23 cellular contexts compared by ENCODE assay signal in genomic region chr2:160201849-160202539, GRCh38. TPM values are rescaled to one million over a fixed set of nuclear protein-coding genes. Genes with fewer than 3 reads are reported as not detected.
DNase-seq lines count a peak whose midpoint lies in the region; ATAC-seq, FAIRE-seq and TF ChIP-seq lines count a peak whose summit lies in the region.
"Had no signal": no experiment of that assay in that cellular context is flagged by ENCODE, and none has a peak within 500 bp of the region (broad histone marks: within the 10 kb centered on the region; RNA-seq: fewer than 3 reads in every experiment).

No MANE protein-coding gene starts in this region.

- no peak overlapping the region for H4K12ac ChIP-seq in trophoblast cell (ENCODE audit: low read depth, low read length)

- in situ Hi-C loops in GM12878 (cut with MboI): no loop called here
- in situ Hi-C loops in HAP-1 (cut with MboI; ENCODE audit: low sequenced_read_pairs): no loop called here

- H3K4me3 ChIP-seq in GM12878 (no peak overlapping the region), trophoblast cell (ENCODE audit: low read depth, low read length) (no peak overlapping the region), HAP-1 (no peak overlapping the region)
- H3K4me3 ChIP-seq: Peyer's patch, spleen had no signal

- TF ChIP-seq RAD21 in GM12878 (IDR thresholded peaks at IDR 0.05; ENCODE audit: insufficient read depth, low read depth, low read length): no peak

- no peak for TF ChIP-seq CTCF in GM12878 (IDR thresholded peaks at IDR 0.05 in 2 of 3, conservative IDR thresholded peaks at IDR 0.05 in 1 of 3; ENCODE audit: control insufficient read depth in 2 of 3, extremely low read depth in 1 of 3, insufficient read depth in 1 of 3, low read depth in 3 of 3, low read length in 3 of 3)

- H3K9ac ChIP-seq in GM12878 (ENCODE audit: control insufficient read depth, insufficient read depth, low read length): no peak overlapping the region
- no peak overlapping the region for H3K9ac ChIP-seq in trophoblast cell (ENCODE audit: low read length)
- H3K9ac ChIP-seq: SK-N-SH had no signal

- H3K18ac ChIP-seq in trophoblast cell (ENCODE audit: low read length): no peak overlapping the region

- no peak for TF ChIP-seq EP300 in GM12878 (IDR thresholded peaks at IDR 0.05; ENCODE audit: borderline replicate concordance in 1 of 2, control insufficient read depth in 1 of 2, low read depth in 2 of 2, low read length in 2 of 2)

- H2BK12ac ChIP-seq in trophoblast cell (ENCODE audit: low read length): peak overlapping the region; percentile 93

- no peak for TF ChIP-seq POLR2A in GM12878 (IDR thresholded peaks at IDR 0.05; ENCODE audit: low read depth, low read length)

- peaks cover 2% of the 10 kb centered on the region; the same call in 2 of the 3 replicates for H3K9me3 ChIP-seq in GM12878 (replicated peaks; ENCODE audit: control insufficient read depth, insufficient read depth, low read length)
- H3K9me3 ChIP-seq in trophoblast cell (ENCODE audit: insufficient read depth, low read depth, low read length): no peaks in the 10 kb centered on the region
- 0 out of 2 replicates have a peak, but pooled peaks cover 3% of the 10 kb centered on the region for H3K9me3 ChIP-seq in HAP-1
- H3K9me3 ChIP-seq: Peyer's patch, SK-N-SH, spleen had no signal

- no peak overlapping the region for H3K14ac ChIP-seq in trophoblast cell (ENCODE audit: low read length)

- SMC1A ChIA-PET in GM12878 (lab: Charles Lee; ENCODE audit: uncharacterized antibody, unreplicated experiment): interaction anchor here (1.8 kb wide), 1 partner anchor 92 kb away, joined by 6 read pairs; no protein-coding TSS in a partner anchor

- peak overlapping the region; percentile 79 for H4K91ac ChIP-seq in trophoblast cell (ENCODE audit: low read depth, low read length)

- POLR2A ChIA-PET in GM12878 (lab: Charles Lee): no interaction called here

- H3K79me1 ChIP-seq in trophoblast cell (ENCODE audit: low read length): peaks cover 34% of the 10 kb centered on the region

- H3K23ac ChIP-seq in trophoblast cell (ENCODE audit: low read length): no peak overlapping the region

- H4K8ac ChIP-seq in trophoblast cell (ENCODE audit: low read depth, low read length): no peak overlapping the region

- peak; percentile 56 for FAIRE-seq in GM12878 (lab: Jason Lieb, UNC)
- FAIRE-seq: frontal cortex had no signal

- H3K4me2 ChIP-seq in GM12878 (ENCODE audit: control insufficient read depth, insufficient read depth): no peak overlapping the region
- no peak overlapping the region for H3K4me2 ChIP-seq in trophoblast cell (ENCODE audit: low read length)
- H3K4me2 ChIP-seq: SK-N-SH had no signal

- CTCF ChIA-PET in GM12878 (lab: Yijun Ruan, JAX): no interaction called here

- H3K79me2 ChIP-seq in GM12878 (ENCODE audit: control insufficient read depth, insufficient read depth, low read length): no peaks in the 10 kb centered on the region
- peaks cover 7% of the 10 kb centered on the region for H3K79me2 ChIP-seq in trophoblast cell (ENCODE audit: control insufficient read depth, insufficient read depth, low read length, poor library complexity)

- H3K4me1 ChIP-seq in GM12878 (ENCODE audit: control insufficient read depth, insufficient read depth, low read length) (no peaks in the 10 kb centered on the region), trophoblast cell (ENCODE audit: control insufficient read depth in 1 of 2, insufficient read depth in 2 of 2, low read length in 2 of 2) (peaks cover 22 to 30% of the 10 kb centered on the region in 2 experiments), HAP-1 (no peaks in the 10 kb centered on the region)

- H3K27ac ChIP-seq in GM12878 (ENCODE audit: control insufficient read depth, insufficient read depth) (no peak overlapping the region), trophoblast cell (ENCODE audit: low read depth, low read length) (peak overlapping the region; percentile 20)
- H3K27ac ChIP-seq: epithelial cell of prostate, Peyer's patch, spleen had no signal

- H3K36me3 ChIP-seq in GM12878 (ENCODE audit: control insufficient read depth in 2 of 2, insufficient read depth in 2 of 2, low read length in 1 of 2) (no peaks in the 10 kb centered on the region; a peak in 1 of 4 replicates), trophoblast cell (ENCODE audit: control insufficient read depth in 1 of 2, insufficient read depth in 2 of 2, low read length in 2 of 2) (peaks cover 1 to 5% of the 10 kb centered on the region in 2 experiments), HAP-1 (replicated peaks) (no peaks in the 10 kb centered on the region)
- H3K36me3 ChIP-seq: Peyer's patch, spleen had no signal

- ATAC-seq in GM18511 (IDR thresholded peaks at IDR 0.05; ENCODE audit: unreplicated experiment) (peak; percentile 64), HG02798 (IDR thresholded peaks at IDR 0.05; ENCODE audit: poor library complexity, unreplicated experiment) (peak; percentile 62), GM12878 (peak; percentile 77), HG03378 (IDR thresholded peaks at IDR 0.05; ENCODE audit: unreplicated experiment) (no peak)
- ATAC-seq: activated CD4-positive, CD25-positive, alpha-beta regulatory T cell treated with anti-CD3 and anti-CD28 coated beads, Interleukin-2, amount 50 U/mL, for 24 hours; left lobe of liver had no signal

- RAD21 ChIA-PET in GM12878 (lab: Charles Lee; ENCODE audit: unreplicated experiment): no interaction called here

- DNase-seq in GM12878 (ENCODE audit: low read depth, low spot score): no peak
- no peak for DNase-seq in trophoblast cell
- no peak for DNase-seq in HAP-1 (ENCODE audit: low spot score in 2 of 2)
- DNase-seq in HK-2 (ENCODE audit: unreplicated experiment): no peak
- DNase-seq in effector CD8-positive, alpha-beta T cell (lab: John Stamatoyannopoulos, UW): no peak
- DNase-seq: activated CD8-positive, alpha-beta memory T cell treated with anti-CD3 and anti-CD28 coated beads for 24 hours; AML-193; HCEC 1CT; NCI-H1417 treated with DMSO at 0.1 percent for 48 hours; NCI-H748 treated with DMSO at 0.1 percent for 48 hours; Peyer's patch; posterior cingulate gyrus; SK-N-SH; spleen; T1000 had no signal

- no peak overlapping the region for H3K4ac ChIP-seq in trophoblast cell (ENCODE audit: low read depth, low read length)

- H2BK5ac ChIP-seq in trophoblast cell (ENCODE audit: low read depth, low read length, poor library complexity): peak overlapping the region; percentile 10

- H2BK120ac ChIP-seq in trophoblast cell (ENCODE audit: insufficient read depth, low read length, poor library complexity): peak overlapping the region; percentile 23

- intact Hi-C loops in GM12878 (cut with micrococcal nuclease; ENCODE audit: unreplicated experiment): loop anchor here (10.0 kb wide), 1 partner anchor 307 kb away; no protein-coding TSS in a partner anchor

- no peaks in the 10 kb centered on the region for H3K27me3 ChIP-seq in GM12878 (replicated peaks in 1 of 2; ENCODE audit: control insufficient read depth in 2 of 2, insufficient read depth in 2 of 2, low read length in 1 of 2)
- no peaks in the 10 kb centered on the region for H3K27me3 ChIP-seq in trophoblast cell (ENCODE audit: insufficient read depth, low read length)
- no peaks in the 10 kb centered on the region for H3K27me3 ChIP-seq in HAP-1 (ENCODE audit: low read depth)
- H3K27me3 ChIP-seq: Peyer's patch, spleen had no signal

- no peak overlapping the region for H2AFZ ChIP-seq in GM12878 (ENCODE audit: control insufficient read depth, low read depth, low read length)
- no peak overlapping the region for H2AFZ ChIP-seq in trophoblast cell (ENCODE audit: insufficient read depth, low read length, poor library complexity)

- no TSS peak for BruUV-seq in GM12878 (replicated peaks; lab: Mats Ljungman, UMichigan)

- H2AK5ac ChIP-seq in trophoblast cell (ENCODE audit: low read length): no peak overlapping the region

- no peaks in the 10 kb centered on the region for H4K20me1 ChIP-seq in GM12878 (ENCODE audit: control insufficient read depth, insufficient read depth)

- 0% methylated on average over 2 of the region's 2 CpGs for WGBS in GM12878 (ENCODE audit: insufficient coverage, insufficient replicate concordance, low lambda C conversion rate, missing lambda C conversion rate)
- no CpG with 5 or more reads among the region's 2 CpGs for WGBS in trophoblast cell (ENCODE audit: extremely low coverage, insufficient coverage, insufficient read length)

TF ChIP-seq in GM12878, 131 proteins besides CTCF, POLR2A, EP300 and RAD21 (continues in another document):
- TF ChIP-seq ZNF384 (IDR thresholded peaks at IDR 0.05; ENCODE audit: borderline replicate concordance, low read depth, low read length): no peak
- no peak for TF ChIP-seq CHD1 (IDR thresholded peaks at IDR 0.05; ENCODE audit: low read depth, low read length)
- peak; percentile 87; the same call in 1 of the 2 replicates for TF ChIP-seq SPI1 (IDR thresholded peaks at IDR 0.05; ENCODE audit: borderline replicate concordance, insufficient read depth, low read depth, low read length)
- no peak for TF ChIP-seq ZZZ3 (IDR thresholded peaks at IDR 0.05; ENCODE audit: control insufficient read depth, insufficient read length, low read depth)
- TF ChIP-seq NFIC (IDR thresholded peaks at IDR 0.05; ENCODE audit: low read depth, low read length): no peak

RNA-seq across cellular contexts. Expression of gene ITGB6, which starts 1.9 kb away (rescaled TPM):
- not detected in 2 replicates for total RNA-seq in GM12878 (2013; cell fraction: nucleolus; rRNA removed)
- total RNA-seq in GM12878 (2014; rRNA removed) (not detected in 2 replicates), GM12878 (2014; rRNA removed; fragmentation: Illumina TruSeq; extraction: Trizol) (not detected in 2 replicates), GM12878 (2021) (not detected in 2 replicates)
- not detected for polyA plus RNA-seq in GM12878 (2011; ENCODE audit: low read depth)
- polyA plus RNA-seq in GM12878 (2011; rRNA removed) (0.04 and 0.10 TPM in 2 replicates), GM12878 (2014; fragmentation: Illumina TruSeq; extraction: Trizol) (not detected in 2 replicates), GM12878 (2014; fragmentation: Nextera tagmentation; extraction: Ambion mirVana) (not detected), GM12878 (2014; rRNA removed) (not detected in 2 replicates), GM12878 (2016; fragmentation: Nextera tagmentation; extraction: Ambion mirVana) (not detected)
- polyA plus RNA-seq in GM12878 (2011; cell fraction: cytosol; rRNA removed): 0.04 and 0.05 TPM in 2 replicates
- 0.04 and 0.07 TPM in 2 replicates for polyA plus RNA-seq in GM12878 (2011; cell fraction: nucleus; rRNA removed)
- not detected in 2 replicates for polyA plus RNA-seq in GM12878 (2012)
- polyA minus RNA-seq in GM12878 (2011; rRNA and poly(A)+ RNA removed): 0.07 TPM in 1 of 2 replicates, not detected in the other
- polyA minus RNA-seq in GM12878 (2011; cell fraction: cytosol; rRNA and poly(A)+ RNA removed): not detected in 2 replicates
- polyA minus RNA-seq in GM12878 (2011; cell fraction: nucleus; rRNA and poly(A)+ RNA removed): not detected in 2 replicates
- polyA plus RNA-seq in trophoblast cell (2013): 100 and 101 TPM in 2 replicates
- total RNA-seq: dermis microvascular lymphatic vessel endothelial cell, spleen had no signal
